ENCODE assay signal across 1 cellular context in genomic region chr6:390914-391558, GRCh38.
TF ChIP-seq lines count a peak whose summit lies in the region.

No MANE protein-coding gene starts in this region.

TF ChIP-seq in GM12878, 131 proteins besides CTCF, POLR2A, EP300 and RAD21 (continued from another document and continues in another):
- TF ChIP-seq ZBTB11 (CRISPR knock-in tag; IDR thresholded peaks at IDR 0.05) (no peak), E2F8 (IDR thresholded peaks at IDR 0.05; ENCODE audit: low read depth, partially characterized antibody) (no peak), PKNOX1 (IDR thresholded peaks at IDR 0.05) (peak; percentile 90), ZNF622 (IDR thresholded peaks at IDR 0.05) (no peak), CEBPB (IDR thresholded peaks at IDR 0.05; ENCODE audit: borderline replicate concordance in 1 of 2, low read depth in 2 of 2, low read length in 2 of 2) (no peak), PAX5 (IDR thresholded peaks at IDR 0.05; ENCODE audit: borderline replicate concordance, low read depth, low read length) (no peak), MEF2A (IDR thresholded peaks at IDR 0.05; ENCODE audit: insufficient read depth, low read depth, low read length) (no peak), CUX1 (IDR thresholded peaks at IDR 0.05; ENCODE audit: insufficient replicate concordance, low read depth, low read length) (no peak), GABPA (IDR thresholded peaks at IDR 0.05; ENCODE audit: low read depth) (no peak), ETV6 (conservative IDR thresholded peaks at IDR 0.05 in 1 of 2, IDR thresholded peaks at IDR 0.05 in 1 of 2; ENCODE audit: borderline replicate concordance in 1 of 2, low read depth in 1 of 2) (no peak), NR2F1 (conservative IDR thresholded peaks at IDR 0.05) (0 out of 2 replicates have a peak, but pooled peaks have one; percentile 24), BCLAF1 (IDR thresholded peaks at IDR 0.05) (no peak), ZNF217 (IDR thresholded peaks at IDR 0.05) (peak; percentile 69; the same call in 1 of the 2 replicates), SUZ12 (IDR thresholded peaks at IDR 0.05; ENCODE audit: unreplicated experiment) (no peak), TARDBP (IDR thresholded peaks at IDR 0.05; ENCODE audit: borderline replicate concordance) (no peak), JUND (IDR thresholded peaks at IDR 0.05; ENCODE audit: low read depth, low read length) (0 out of 2 replicates have a peak, but pooled peaks have one; percentile 7), PAX8 (IDR thresholded peaks at IDR 0.05) (no peak), USF1 (IDR thresholded peaks at IDR 0.05; ENCODE audit: borderline replicate concordance, extremely low read length, insufficient read depth, low read depth, low read length) (no peak), ATF3 (IDR thresholded peaks at IDR 0.05; ENCODE audit: borderline replicate concordance, extremely low read depth, low read depth, low read length) (no peak), REST (IDR thresholded peaks at IDR 0.05; ENCODE audit: low read depth, low read length) (no peak), ZBED1 (IDR thresholded peaks at IDR 0.05; ENCODE audit: borderline replicate concordance) (no peak), ZNF207 (IDR thresholded peaks at IDR 0.05; ENCODE audit: borderline replicate concordance) (no peak), ZSCAN29 (IDR thresholded peaks at IDR 0.05) (0 out of 2 replicates have a peak, but pooled peaks have one; percentile 11), PBX3 (IDR thresholded peaks at IDR 0.05; ENCODE audit: insufficient replicate concordance, low read depth, low read length) (peak; percentile 68), NKRF (conservative IDR thresholded peaks at IDR 0.05) (peak; percentile 36), IRF4 (IDR thresholded peaks at IDR 0.05; ENCODE audit: low read depth, low read length) (no peak), ZZZ3 (IDR thresholded peaks at IDR 0.05; ENCODE audit: control insufficient read depth, insufficient read length, low read depth) (no peak)
